ENCODE assay signal across 8 cellular contexts in genomic region chr1:86396503-86396900, GRCh38. TPM values are rescaled to one million over a fixed set of nuclear protein-coding genes. Genes with fewer than 3 reads are reported as not detected.
DNase-seq lines count a peak whose midpoint lies in the region; ATAC-seq and TF ChIP-seq lines count a peak whose summit lies in the region.

No MANE protein-coding gene starts in this region.

- H2AFZ ChIP-seq in OCI-LY3 (ENCODE audit: low read depth, low read length): peak overlapping the region; percentile 95

- H3K9ac ChIP-seq in OCI-LY3 (ENCODE audit: low read length): peak overlapping the region; percentile 67

- no peaks in the 10 kb centered on the region for H4K20me1 ChIP-seq in OCI-LY3 (ENCODE audit: insufficient read depth, low read length)

- no peaks in the 10 kb centered on the region for H3K36me3 ChIP-seq in OCI-LY3 (replicated peaks; ENCODE audit: low read depth, low read length)

- H3K27me3 Mint-ChIP-seq in endothelial cell (ENCODE audit: unreplicated experiment) (peaks cover 1% of the 10 kb centered on the region), osteocyte (ENCODE audit: unreplicated experiment) (peaks cover 19% of the 10 kb centered on the region)

- DNase-seq in DMS53 treated with DMSO at 0.1 percent for 48 hours (lab: John Stamatoyannopoulos, UW; ENCODE audit: unreplicated experiment): peak; percentile 65
- no peak for DNase-seq in DMS53 (lab: John Stamatoyannopoulos, UW)
- DNase-seq in endothelial cell (ENCODE audit: low spot score): no peak
- no peak for DNase-seq in osteocyte (ENCODE audit: extremely low spot score, unreplicated experiment)
- DNase-seq in medulla oblongata (ENCODE audit: extremely low spot score): no peak
- DNase-seq in GOT3 (lab: John Stamatoyannopoulos, UW): no peak

- H3K36me3 Mint-ChIP-seq in endothelial cell (ENCODE audit: low read depth, unreplicated experiment): no peaks in the 10 kb centered on the region
- peaks cover 6% of the 10 kb centered on the region for H3K36me3 Mint-ChIP-seq in osteocyte (ENCODE audit: unreplicated experiment)

- H3K4me3 Mint-ChIP-seq in endothelial cell (ENCODE audit: unreplicated experiment) (peak overlapping the region; percentile 96), osteocyte (ENCODE audit: unreplicated experiment) (peak overlapping the region; percentile 92)

- H3K4me3 ChIP-seq in OCI-LY3 (ENCODE audit: low read length): peak overlapping the region; percentile 97

- peaks cover 11% of the 10 kb centered on the region for H3K4me1 ChIP-seq in OCI-LY3 (ENCODE audit: low read length)

- no peaks in the 10 kb centered on the region for H3K27me3 ChIP-seq in OCI-LY3 (ENCODE audit: low read depth, low read length)

- no peaks in the 10 kb centered on the region for H3K9me3 ChIP-seq in OCI-LY3 (ENCODE audit: insufficient read depth, low read length)

- peak overlapping the region; percentile 95 for H3K27ac Mint-ChIP-seq in endothelial cell (ENCODE audit: unreplicated experiment)
- peak overlapping the region; percentile 93 for H3K27ac Mint-ChIP-seq in osteocyte (ENCODE audit: unreplicated experiment)

- peak; percentile 19 for ATAC-seq in HG02610 (IDR thresholded peaks at IDR 0.05; ENCODE audit: unreplicated experiment)

- H3K27ac ChIP-seq in OCI-LY3 (ENCODE audit: low read length): no peak overlapping the region

- peaks cover 5% of the 10 kb centered on the region; the same call in 1 of the 2 replicates for H3K79me2 ChIP-seq in OCI-LY3 (ENCODE audit: low read length)

- peak overlapping the region; percentile 97 for H3K4me2 ChIP-seq in OCI-LY3 (ENCODE audit: low read length)

- TF ChIP-seq CTCF in OCI-LY3 (IDR thresholded peaks at IDR 0.05; ENCODE audit: low read depth, low read length) (no peak), endothelial cell (IDR thresholded peaks at IDR 0.05; ENCODE audit: unreplicated experiment) (no peak), osteocyte (IDR thresholded peaks at IDR 0.05) (no peak)

- H3K4me1 Mint-ChIP-seq in endothelial cell (ENCODE audit: unreplicated experiment) (peaks cover 18% of the 10 kb centered on the region), osteocyte (ENCODE audit: unreplicated experiment) (peaks cover 31% of the 10 kb centered on the region)

- H3K9me3 Mint-ChIP-seq in endothelial cell (ENCODE audit: unreplicated experiment) (no peaks in the 10 kb centered on the region), osteocyte (ENCODE audit: unreplicated experiment) (peaks cover 5% of the 10 kb centered on the region)

RNA-seq across cellular contexts. Expression of gene ODF2L, which starts 0.4 kb away (rescaled TPM):
- total RNA-seq in endothelial cell (ENCODE audit: unreplicated experiment) (84.5 TPM), osteocyte (44.6 and 50.6 TPM in 2 replicates)

RNA-seq across cellular contexts. Expression of gene CLCA2, which starts 27.5 kb away (rescaled TPM):
- total RNA-seq in endothelial cell (ENCODE audit: unreplicated experiment) (not detected), osteocyte (0.13 TPM in 1 of 2 replicates, not detected in the other)
